Comparison of ENCODE assay signal across 9 cellular contexts in genomic region chr21:34029724-34030528, GRCh38. TPM values are rescaled to one million over a fixed set of nuclear protein-coding genes. Genes with fewer than 3 reads are reported as not detected.
DNase-seq lines count a peak whose midpoint lies in the region; ATAC-seq and TF ChIP-seq lines count a peak whose summit lies in the region.
"Had no signal": no experiment of that assay in that cellular context is flagged by ENCODE, and none has a peak within 500 bp of the region (broad histone marks: within the 10 kb centered on the region; RNA-seq: fewer than 3 reads in every experiment).

No MANE protein-coding gene starts in this region.

- no peaks in the 10 kb centered on the region for H3K36me3 ChIP-seq in testis (ENCODE audit: low read depth, missing control alignments)

- 19 to 24% methylated on average over 14 of the region's 14 CpGs for WGBS in testis, 2 donors

- H3K36me3 Mint-ChIP-seq in activated CD4-positive, alpha-beta memory T cell treated with anti-CD3 and anti-CD28 coated beads for 36 hours = no peaks in the 10 kb centered on the region
- no peaks in the 10 kb centered on the region for H3K36me3 Mint-ChIP-seq in endothelial cell (ENCODE audit: low read depth, unreplicated experiment)

- POLR2A ChIA-PET in activated CD4-positive, alpha-beta memory T cell treated with anti-CD3 and anti-CD28 coated beads for 36 hours (lab: Charles Lee) = interaction anchor here (1.0 to 1.4 kb wide), 3 partner anchors 43 to 81 kb away, joined by 3 to 6 read pairs (median 3); partner anchors contain the start of genes MRPS6 and SLC5A3

- no peaks in the 10 kb centered on the region for H3K27me3 Mint-ChIP-seq in activated CD4-positive, alpha-beta memory T cell treated with anti-CD3 and anti-CD28 coated beads for 36 hours
- no peaks in the 10 kb centered on the region for H3K27me3 Mint-ChIP-seq in endothelial cell (ENCODE audit: unreplicated experiment)

- peak overlapping the region; percentile 29 to 46 for H3K4me3 ChIP-seq in testis

- no peaks in the 10 kb centered on the region for H3K4me1 ChIP-seq in testis

- peak overlapping the region; percentile 30 for H3K27ac Mint-ChIP-seq in activated CD4-positive, alpha-beta memory T cell treated with anti-CD3 and anti-CD28 coated beads for 36 hours
- no peak overlapping the region for H3K27ac Mint-ChIP-seq in endothelial cell (ENCODE audit: unreplicated experiment)

- intact Hi-C loops in activated CD4-positive, alpha-beta memory T cell treated with anti-CD3 and anti-CD28 coated beads for 36 hours (cut with micrococcal nuclease) = loop anchor here (2.0 kb wide), 1 partner anchor 53 kb away; no protein-coding TSS in a partner anchor
- intact Hi-C loops in testis (cut with DNase I; ENCODE audit: low total_unique reads) = no loop called here

- H3K4me1 Mint-ChIP-seq in activated CD4-positive, alpha-beta memory T cell treated with anti-CD3 and anti-CD28 coated beads for 36 hours (ENCODE audit: low read depth) = peaks cover 28% of the 10 kb centered on the region
- H3K4me1 Mint-ChIP-seq in endothelial cell (ENCODE audit: unreplicated experiment) = no peaks in the 10 kb centered on the region

- no peaks in the 10 kb centered on the region for H3K9me3 Mint-ChIP-seq in activated CD4-positive, alpha-beta memory T cell treated with anti-CD3 and anti-CD28 coated beads for 36 hours
- H3K9me3 Mint-ChIP-seq in endothelial cell (ENCODE audit: unreplicated experiment) = no peaks in the 10 kb centered on the region

- ATAC-seq in GM21825 (IDR thresholded peaks at IDR 0.05; ENCODE audit: unreplicated experiment) = peak; percentile 73

- CTCF ChIA-PET in activated CD4-positive, alpha-beta memory T cell treated with anti-CD3 and anti-CD28 coated beads for 36 hours (lab: Charles Lee) = interaction anchor here (1.7 kb wide), 1 partner anchor 107 kb away, joined by 3 read pairs; no protein-coding TSS in a partner anchor

- peak overlapping the region; percentile 51 for H3K4me3 Mint-ChIP-seq in activated CD4-positive, alpha-beta memory T cell treated with anti-CD3 and anti-CD28 coated beads for 36 hours
- H3K4me3 Mint-ChIP-seq in endothelial cell (ENCODE audit: unreplicated experiment) = no peak overlapping the region

- H3K27me3 ChIP-seq in testis = no peaks in the 10 kb centered on the region

- DNase-seq in ELF-1 (ENCODE audit: low read depth, low spot score) (peak; percentile 84), NAMALWA (ENCODE audit: low spot score) (peak; percentile 92), endothelial cell (ENCODE audit: low spot score) (peak; percentile 49), mucosa of gallbladder (ENCODE audit: low spot score) (peak; percentile 43), testis (peak; percentile 85), NCI-H345 (lab: John Stamatoyannopoulos, UW) (no peak)
- DNase-seq in activated CD4-positive, alpha-beta memory T cell treated with anti-CD3 and anti-CD28 coated beads for 36 hours = peak; percentile 75

- TF ChIP-seq CTCF in endothelial cell (IDR thresholded peaks at IDR 0.05; ENCODE audit: unreplicated experiment) = no peak
- TF ChIP-seq CTCF in testis (IDR thresholded peaks at IDR 0.05) = no peak

- H3K27ac ChIP-seq in testis = no peak overlapping the region
- H3K27ac ChIP-seq: VCaP had no signal

- H3K9me3 ChIP-seq in testis = no peaks in the 10 kb centered on the region

- no peak for TF ChIP-seq POLR2A in testis (IDR thresholded peaks at IDR 0.05)

RNA-seq across cellular contexts. Expression of gene MRPS6, which starts 43.5 kb away (rescaled TPM):
- total RNA-seq in activated CD4-positive, alpha-beta memory T cell treated with anti-CD3 and anti-CD28 coated beads for 36 hours = 100 to 1,000 TPM; 114 to 117 TPM
- total RNA-seq in endothelial cell (ENCODE audit: unreplicated experiment) = 42.4 TPM
- 44.9 TPM for total RNA-seq in mucosa of gallbladder
- total RNA-seq in testis = 100 to 1,000 TPM in 1 of 2 donors, 10 to 100 TPM in 1; 88.8 to 102 TPM
- 107 TPM for polyA plus RNA-seq in testis (ENCODE audit: insufficient read depth, low read depth, low replicate concordance)

RNA-seq across cellular contexts. Expression of gene SLC5A3, which starts 43.5 kb away (rescaled TPM):
- 10 to 100 TPM; 25.7 to 27.5 TPM for total RNA-seq in activated CD4-positive, alpha-beta memory T cell treated with anti-CD3 and anti-CD28 coated beads for 36 hours
- total RNA-seq in endothelial cell (ENCODE audit: unreplicated experiment) (7.6 TPM), mucosa of gallbladder (19.1 TPM), testis (10 to 100 TPM; 59.5 to 61.9 TPM)
- polyA plus RNA-seq in testis (ENCODE audit: insufficient read depth, low read depth, low replicate concordance) = 16.3 TPM
